17 cellular contexts compared by ENCODE assay signal in the genomic region with DNA sequence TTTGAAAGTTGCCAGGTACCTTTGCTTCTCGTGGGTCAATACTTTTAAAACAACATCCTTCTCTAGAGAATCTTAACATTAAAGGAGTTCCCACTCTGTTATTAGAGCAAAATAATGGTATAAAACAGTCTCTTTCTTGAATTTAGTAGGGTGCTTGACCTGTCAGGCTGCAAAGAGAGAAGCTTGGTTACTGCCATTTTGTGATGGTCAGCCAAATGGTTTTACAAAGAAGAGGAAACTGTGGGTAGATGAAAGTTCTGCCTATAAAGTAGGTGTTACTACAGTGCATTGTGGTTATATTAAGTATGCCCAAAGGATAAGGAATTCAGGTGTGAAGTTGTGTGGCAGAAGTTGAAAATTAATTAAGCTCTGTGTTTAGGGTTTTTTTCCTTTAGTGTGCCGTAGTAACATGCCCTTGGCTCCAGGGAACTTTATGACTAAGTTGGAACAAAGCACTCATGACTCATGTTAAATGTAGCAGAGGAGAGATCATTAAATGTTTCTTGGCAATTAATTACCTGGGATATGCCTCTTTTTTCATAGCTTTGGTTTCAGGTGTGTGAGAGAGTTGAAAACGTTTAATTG.
A peak's percentile ranks its signal among the peaks of the same experiment; 100 is the strongest.
DNase-seq lines count a peak whose midpoint lies in the region; ATAC-seq and TF ChIP-seq lines count a peak whose summit lies in the region.
"Had no signal": no experiment of that assay in that cellular context is flagged by ENCODE, and none has a peak within 500 bp of the region (broad histone marks: within the 10 kb centered on the region; RNA-seq: fewer than 3 reads in every experiment).

No MANE protein-coding gene starts in this region.

- peak; percentile 52 for TF ChIP-seq RAD21 in HCT116 (IDR thresholded peaks at IDR 0.05; ENCODE audit: low read depth)

- H2AFZ ChIP-seq in HCT116 (ENCODE audit: low read depth, low read length, poor library complexity, severe bottlenecking), result no peak overlapping the region
- H2AFZ ChIP-seq: neural progenitor cell had no signal

- TF ChIP-seq POLR2A in HCT116 (IDR thresholded peaks at IDR 0.05; ENCODE audit: borderline replicate concordance, extremely low read depth, insufficient read depth, insufficient read length), result no peak
- TF ChIP-seq POLR2A in vagina (IDR thresholded peaks at IDR 0.05), result no peak

- RAD21 ChIA-PET in HCT116 (lab: Charles Lee; ENCODE audit: low non-redundant PET in 1 of 2, low total read pairs in 2 of 2, uncharacterized antibody in 2 of 2, unreplicated experiment in 2 of 2), result interaction anchor here (0.7 to 1.4 kb wide), 7 partner anchors 9 to 79 kb away, joined by 3 to 6 read pairs (median 3); no protein-coding TSS in a partner anchor

- POLR2A ChIA-PET in HCT116 (lab: Charles Lee), result interaction anchor here (0.6 to 8.7 kb wide), 11 partner anchors 9 to 418 kb away, joined by 3 to 86 read pairs (median 8); partner anchors contain the start of genes DUSP6 and KITLG

- no peaks in the 10 kb centered on the region for H3K9me2 ChIP-seq in HCT116 (ENCODE audit: insufficient read depth)

- H4K20me1 ChIP-seq in HCT116 (ENCODE audit: insufficient read depth), result no peaks in the 10 kb centered on the region

- H3K79me2 ChIP-seq in HCT116 (ENCODE audit: insufficient read depth, low read length), result peaks cover 39% of the 10 kb centered on the region

- H3K4me1 ChIP-seq in HCT116 (ENCODE audit: control insufficient read depth in 1 of 2, insufficient read depth in 2 of 2, low read length in 2 of 2) (peaks cover 78 to 90% of the 10 kb centered on the region in 2 experiments), RWPE2 (ENCODE audit: insufficient read depth, poor library complexity, severe bottlenecking) (peaks cover 28% of the 10 kb centered on the region), vagina (no peaks in the 10 kb centered on the region)
- H3K4me1 ChIP-seq: ascending aorta, lower lobe of right lung had no signal

- intact Hi-C loops in HCT116 (cut with micrococcal nuclease) (loop anchor here (5.0 kb wide), 2 partner anchors 357 to 418 kb away; partner anchors contain the start of gene DUSP6), vagina (cut with DNase I) (no loop called here)

- BruUV-seq in HCT116 (replicated peaks; lab: Mats Ljungman, UMichigan), result no TSS peak

- peak overlapping the region; percentile 98 for H3K27ac ChIP-seq in HCT116 (ENCODE audit: low read depth, low read length)
- peak overlapping the region; percentile 87 for H3K27ac ChIP-seq in RWPE2 (ENCODE audit: poor library complexity, severe bottlenecking)
- no peak overlapping the region for H3K27ac ChIP-seq in vagina
- H3K27ac ChIP-seq: ascending aorta, lower lobe of right lung, neural progenitor cell had no signal

- ATAC-seq in HCT116 (peak; percentile 73), RWPE2 (ENCODE audit: low read depth) (peak; percentile 93)
- ATAC-seq: CD8-positive, alpha-beta T cell; effector memory CD8-positive, alpha-beta T cell; lower lobe of right lung had no signal

- CTCF ChIA-PET in HCT116 (lab: Charles Lee), result interaction anchor here (0.8 to 5.7 kb wide), 6 partner anchors 9 to 354 kb away, joined by 3 to 36 read pairs (median 4); partner anchors contain the start of gene KITLG

- H3K4me3 ChIP-seq in HCT116 (replicated peaks in 1 of 2; ENCODE audit: low read depth in 1 of 2, low read length in 2 of 2) (no peak overlapping the region), RWPE2 (ENCODE audit: severe bottlenecking) (no peak overlapping the region), fibroblast of mammary gland (ENCODE audit: control insufficient read depth, low read depth, low read length) (no peak overlapping the region), skeletal muscle cell (ENCODE audit: low read depth, low read length) (no peak overlapping the region), vagina (no peak overlapping the region)
- H3K4me3 ChIP-seq: ascending aorta, lower lobe of right lung, neural progenitor cell, smooth muscle cell had no signal

- DNase-seq in HCT116 (ENCODE audit: low read depth, low spot score) (peak; percentile 98), RWPE2 (ENCODE audit: low spot score) (no peak), fibroblast of mammary gland (ENCODE audit: low read depth) (peak; percentile 68), skeletal muscle cell (ENCODE audit: low read depth) (peak; percentile 26), Ammon's horn (ENCODE audit: low spot score) (no peak), vagina (ENCODE audit: extremely low spot score in 2 of 2) (no peak), MV-4-11 (lab: John Stamatoyannopoulos, UW) (no peak)
- DNase-seq: activated CD4-positive, alpha-beta T cell treated with anti-CD3 and anti-CD28 coated beads, Interleukin-2, amount 50 U/mL, for 4 hours; CD8-positive, alpha-beta T cell; effector memory CD8-positive, alpha-beta T cell; lower lobe of right lung; NCI-H1092; NCI-H446; T1000 had no signal

- peak overlapping the region; percentile 57 for H3K4me2 ChIP-seq in HCT116 (ENCODE audit: low read length)
- H3K4me2 ChIP-seq: neural progenitor cell, smooth muscle cell had no signal

- peak overlapping the region; percentile 57 for H3K9ac ChIP-seq in HCT116 (ENCODE audit: low read length)
- H3K9ac ChIP-seq: neural progenitor cell had no signal

- no peaks in the 10 kb centered on the region for H3K36me3 ChIP-seq in HCT116 (ENCODE audit: control insufficient read depth in 1 of 2, insufficient read depth in 2 of 2, low read length in 2 of 2)
- H3K36me3 ChIP-seq in RWPE2 (ENCODE audit: low read depth), result no peaks in the 10 kb centered on the region
- no peaks in the 10 kb centered on the region for H3K36me3 ChIP-seq in vagina
- H3K36me3 ChIP-seq: ascending aorta, lower lobe of right lung, neural progenitor cell had no signal

- H3K9me3 ChIP-seq in HCT116 (ENCODE audit: control insufficient read depth in 1 of 2, insufficient read depth in 1 of 2, low read depth in 1 of 2, low read length in 2 of 2) (no peaks in the 10 kb centered on the region), RWPE2 (ENCODE audit: severe bottlenecking) (no peaks in the 10 kb centered on the region), vagina (no peaks in the 10 kb centered on the region)
- H3K9me3 ChIP-seq: ascending aorta, lower lobe of right lung had no signal

- no peak for TF ChIP-seq CTCF in HCT116 (IDR thresholded peaks at IDR 0.05 in 2 of 3, conservative IDR thresholded peaks at IDR 0.05 in 1 of 3; ENCODE audit: borderline replicate concordance in 1 of 3, insufficient read depth in 1 of 3, low read depth in 2 of 3, low read length in 2 of 3)
- no peak for TF ChIP-seq CTCF in RWPE2 (IDR thresholded peaks at IDR 0.05; ENCODE audit: poor library complexity, severe bottlenecking)
- no peak for TF ChIP-seq CTCF in fibroblast of mammary gland (conservative IDR thresholded peaks at IDR 0.05; ENCODE audit: control insufficient read depth, insufficient read depth, low read depth, low read length)
- TF ChIP-seq CTCF in vagina (IDR thresholded peaks at IDR 0.05), result no peak

- H3K27me3 ChIP-seq in HCT116 (ENCODE audit: insufficient read depth, low read length), result no peaks in the 10 kb centered on the region
- H3K27me3 ChIP-seq in RWPE2 (ENCODE audit: insufficient read depth, poor library complexity, severe bottlenecking), result no peaks in the 10 kb centered on the region
- no peaks in the 10 kb centered on the region for H3K27me3 ChIP-seq in vagina
- H3K27me3 ChIP-seq: ascending aorta, neural progenitor cell had no signal

TF ChIP-seq in HCT116, 20 proteins besides CTCF, POLR2A, EP300 and RAD21 (continues in another document):
- TF ChIP-seq SP1 (IDR thresholded peaks at IDR 0.05; ENCODE audit: low read depth), result peak; percentile 99
- TF ChIP-seq SIN3A (IDR thresholded peaks at IDR 0.05; ENCODE audit: low read depth), result peak; percentile 77; the same call in 1 of the 2 replicates
- TF ChIP-seq, protein P1, sequence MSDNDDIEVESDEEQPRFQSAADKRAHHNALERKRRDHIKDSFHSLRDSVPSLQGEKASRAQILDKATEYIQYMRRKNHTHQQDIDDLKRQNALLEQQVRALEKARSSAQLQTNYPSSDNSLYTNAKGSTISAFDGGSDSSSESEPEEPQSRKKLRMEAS (IDR thresholded peaks at IDR 0.05), result peak; percentile 78
- no peak for TF ChIP-seq ZFX (IDR thresholded peaks at IDR 0.05)
- peak; percentile 76 for TF ChIP-seq YY1 (IDR thresholded peaks at IDR 0.05; ENCODE audit: extremely low read depth, insufficient replicate concordance, low read depth, low read length)
- TF ChIP-seq EGR1 (IDR thresholded peaks at IDR 0.05; ENCODE audit: low read depth), result peak; percentile 68
- TF ChIP-seq FOSL1 (IDR thresholded peaks at IDR 0.05; ENCODE audit: low read depth), result peak; percentile 98
- TF ChIP-seq ZNF274 (IDR thresholded peaks at IDR 0.05; ENCODE audit: low read depth, low read length), result no peak
- peak; percentile 83 for TF ChIP-seq CEBPB (IDR thresholded peaks at IDR 0.05; ENCODE audit: low read depth)
- TF ChIP-seq ELF1 (IDR thresholded peaks at IDR 0.05; ENCODE audit: borderline replicate concordance, low read depth), result 0 out of 2 replicates have a peak, but pooled peaks have one; percentile 24
- TF ChIP-seq SRF (IDR thresholded peaks at IDR 0.05; ENCODE audit: low read depth), result peak; percentile 89
- TF ChIP-seq, protein P2, sequence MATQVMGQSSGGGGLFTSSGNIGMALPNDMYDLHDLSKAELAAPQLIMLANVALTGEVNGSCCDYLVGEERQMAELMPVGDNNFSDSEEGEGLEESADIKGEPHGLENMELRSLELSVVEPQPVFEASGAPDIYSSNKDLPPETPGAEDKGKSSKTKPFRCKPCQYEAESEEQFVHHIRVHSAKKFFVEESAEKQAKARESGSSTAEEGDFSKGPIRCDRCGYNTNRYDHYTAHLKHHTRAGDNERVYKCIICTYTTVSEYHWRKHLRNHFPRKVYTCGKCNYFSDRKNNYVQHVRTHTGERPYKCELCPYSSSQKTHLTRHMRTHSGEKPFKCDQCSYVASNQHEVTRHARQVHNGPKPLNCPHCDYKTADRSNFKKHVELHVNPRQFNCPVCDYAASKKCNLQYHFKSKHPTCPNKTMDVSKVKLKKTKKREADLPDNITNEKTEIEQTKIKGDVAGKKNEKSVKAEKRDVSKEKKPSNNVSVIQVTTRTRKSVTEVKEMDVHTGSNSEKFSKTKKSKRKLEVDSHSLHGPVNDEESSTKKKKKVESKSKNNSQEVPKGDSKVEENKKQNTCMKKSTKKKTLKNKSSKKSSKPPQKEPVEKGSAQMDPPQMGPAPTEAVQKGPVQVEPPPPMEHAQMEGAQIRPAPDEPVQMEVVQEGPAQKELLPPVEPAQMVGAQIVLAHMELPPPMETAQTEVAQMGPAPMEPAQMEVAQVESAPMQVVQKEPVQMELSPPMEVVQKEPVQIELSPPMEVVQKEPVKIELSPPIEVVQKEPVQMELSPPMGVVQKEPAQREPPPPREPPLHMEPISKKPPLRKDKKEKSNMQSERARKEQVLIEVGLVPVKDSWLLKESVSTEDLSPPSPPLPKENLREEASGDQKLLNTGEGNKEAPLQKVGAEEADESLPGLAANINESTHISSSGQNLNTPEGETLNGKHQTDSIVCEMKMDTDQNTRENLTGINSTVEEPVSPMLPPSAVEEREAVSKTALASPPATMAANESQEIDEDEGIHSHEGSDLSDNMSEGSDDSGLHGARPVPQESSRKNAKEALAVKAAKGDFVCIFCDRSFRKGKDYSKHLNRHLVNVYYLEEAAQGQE (IDR thresholded peaks at IDR 0.05; ENCODE audit: low read depth), result no peak
- peak; percentile 58; the same call in 1 of the 2 replicates for TF ChIP-seq POLR2AphosphoS5 (IDR thresholded peaks at IDR 0.05; ENCODE audit: low read depth, low read length)

Comparison
In these comparisons a context has a peak if more than half of its experiments do, and no peak if none do; other contexts are left out.
1. DNase-seq: peak in HCT116 (single experiment), fibroblast of mammary gland (single experiment) and skeletal muscle cell (single experiment); none in RWPE2 (single experiment), Ammon's horn (single experiment), vagina (0 of 2) and MV-4-11 (single experiment).